In the genomic region with DNA sequence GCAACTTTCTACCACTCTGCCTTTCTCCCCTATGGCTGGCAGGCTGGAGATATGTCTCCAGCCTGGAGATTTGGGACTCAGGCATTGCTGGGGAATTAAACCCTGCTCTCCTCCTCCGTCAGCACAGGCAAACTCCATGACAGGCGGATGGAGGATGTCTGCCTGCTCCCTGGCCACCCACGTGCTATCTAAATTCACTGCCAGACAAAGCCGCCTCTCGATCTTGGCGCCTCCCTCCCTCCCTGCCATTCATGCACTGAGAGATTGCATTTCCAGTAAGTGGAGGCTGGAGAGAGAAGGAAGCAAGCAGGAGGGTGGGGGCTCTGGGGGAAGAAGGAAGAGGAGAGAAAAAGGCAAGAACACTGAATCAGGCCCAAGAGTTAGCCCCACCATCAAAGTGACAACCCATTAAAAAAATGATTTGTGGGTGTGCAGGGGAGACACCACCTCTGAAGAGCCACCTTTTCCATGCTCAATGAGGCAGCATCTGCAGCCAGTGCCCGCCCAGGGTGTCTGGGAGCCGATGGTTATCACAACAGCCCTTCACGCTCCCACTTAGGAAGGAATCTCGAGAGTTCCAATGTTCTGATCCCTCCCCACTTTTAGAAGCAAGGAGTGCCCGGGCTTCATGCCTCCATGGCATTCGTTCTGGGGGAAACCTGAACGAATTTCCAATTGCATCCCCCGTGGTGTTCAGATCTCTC, we compare ENCODE assay signal across 13 cellular contexts.
DNase-seq lines count a peak whose midpoint lies in the region; ATAC-seq, FAIRE-seq and TF ChIP-seq lines count a peak whose summit lies in the region.
"Had no signal": no experiment of that assay in that cellular context is flagged by ENCODE, and none has a peak within 500 bp of the region (broad histone marks: within the 10 kb centered on the region; RNA-seq: fewer than 3 reads in every experiment).

No MANE protein-coding gene starts in this region.

- no peaks in the 10 kb centered on the region for H3K79me2 ChIP-seq in MM.1S (ENCODE audit: low read length)

- no peak overlapping the region for H2BK15ac ChIP-seq in neuronal stem cell (ENCODE audit: low read length)

- H3K4me2 ChIP-seq in neuronal stem cell (ENCODE audit: insufficient read depth, low read length, poor library complexity, severe bottlenecking) (no peak overlapping the region), MM.1S (ENCODE audit: low read depth, low read length) (no peak overlapping the region)

- no peak overlapping the region for H3K18ac ChIP-seq in neuronal stem cell (ENCODE audit: low read length)

- DNase-seq in DMS79 (lab: John Stamatoyannopoulos, UW) (peak; percentile 98), NCI-H345 (lab: John Stamatoyannopoulos, UW) (peak; percentile 70), frontal cortex (ENCODE audit: low spot score in 2 of 2) (peak; percentile 21 to 56), neuronal stem cell (ENCODE audit: low spot score) (peak; percentile 11), OCI-M2 (lab: John Stamatoyannopoulos, UW; ENCODE audit: unreplicated experiment) (no peak), foreskin fibroblast (no peak), MM.1S (no peak)
- DNase-seq: CD4-positive, alpha-beta memory T cell; NCI-H774; right lobe of liver had no signal

- H3K23ac ChIP-seq in neuronal stem cell (ENCODE audit: low read depth, low read length, poor library complexity): no peak overlapping the region

- H4K20me1 ChIP-seq in MM.1S (ENCODE audit: insufficient read depth, low read length): no peaks in the 10 kb centered on the region

- H3K36me3 ChIP-seq in neuronal stem cell (replicated peaks in 1 of 2; ENCODE audit: control insufficient read depth in 2 of 2, insufficient read depth in 2 of 2, low read length in 2 of 2) (no peaks in the 10 kb centered on the region), MM.1S (replicated peaks; ENCODE audit: insufficient read depth, low read length) (no peaks in the 10 kb centered on the region)
- H3K36me3 ChIP-seq: right lobe of liver had no signal

- H3K4ac ChIP-seq in neuronal stem cell (ENCODE audit: low read length): no peak overlapping the region

- H2AFZ ChIP-seq in neuronal stem cell (ENCODE audit: low read length): peak overlapping the region; percentile 80
- H2AFZ ChIP-seq in MM.1S (ENCODE audit: low read length): no peak overlapping the region

- no peak overlapping the region for H3K27ac ChIP-seq in neuronal stem cell (replicated peaks; ENCODE audit: low read length)
- no peak overlapping the region for H3K27ac ChIP-seq in MM.1S (ENCODE audit: low read length)
- H3K27ac ChIP-seq: right lobe of liver had no signal

- no peaks in the 10 kb centered on the region for H3K79me1 ChIP-seq in neuronal stem cell (ENCODE audit: low read depth, low read length)

- no peaks in the 10 kb centered on the region for H3K9me3 ChIP-seq in neuronal stem cell (replicated peaks in 1 of 2; ENCODE audit: control insufficient read depth in 2 of 2, insufficient read depth in 1 of 2, low read depth in 1 of 2, low read length in 2 of 2)
- H3K9me3 ChIP-seq in MM.1S (replicated peaks; ENCODE audit: insufficient read depth, low read length): no peaks in the 10 kb centered on the region
- H3K9me3 ChIP-seq: right lobe of liver had no signal

- no peaks in the 10 kb centered on the region for H3K9me2 ChIP-seq in MM.1S (replicated peaks; ENCODE audit: insufficient read depth, low read length)

- TF ChIP-seq CTCF in foreskin fibroblast (IDR thresholded peaks at IDR 0.05; ENCODE audit: low read depth, low read length): no peak
- TF ChIP-seq CTCF in MM.1S (IDR thresholded peaks at IDR 0.05; ENCODE audit: low read length): no peak

- H3K27me3 ChIP-seq in neuronal stem cell (ENCODE audit: control insufficient read depth in 3 of 3, insufficient read depth in 3 of 3, low read depth in 1 of 3, low read length in 3 of 3) (no peaks in the 10 kb centered on the region), MM.1S (replicated peaks; ENCODE audit: insufficient read depth, low read length) (no peaks in the 10 kb centered on the region)
- H3K27me3 ChIP-seq: right lobe of liver had no signal

- FAIRE-seq in frontal cortex (lab: Jason Lieb, UNC): no peak
- FAIRE-seq: astrocyte had no signal

- WGBS in neuronal stem cell (ENCODE audit: extremely low coverage in 2 of 2, insufficient read length in 2 of 2, insufficient replicate concordance in 1 of 2), 2 donors: no CpG with 5 or more reads among the region's 14 CpGs

- H3K14ac ChIP-seq in neuronal stem cell (ENCODE audit: low read length): no peak overlapping the region

- H3F3A ChIP-seq in MM.1S (ENCODE audit: insufficient read depth, low read length): no peaks in the 10 kb centered on the region

- H4K91ac ChIP-seq in neuronal stem cell (ENCODE audit: low read depth, low read length, poor library complexity): no peak overlapping the region

- H2BK12ac ChIP-seq in neuronal stem cell (ENCODE audit: low read length): no peak overlapping the region

- no peak overlapping the region for H4K8ac ChIP-seq in neuronal stem cell (ENCODE audit: low read depth, low read length)

- ATAC-seq in HG03521 (IDR thresholded peaks at IDR 0.05; ENCODE audit: unreplicated experiment): no peak
- ATAC-seq: activated CD4-positive, CD25-positive, alpha-beta regulatory T cell treated with anti-CD3 and anti-CD28 coated beads, Interleukin-2, amount 50 U/mL, for 24 hours had no signal

- no peak overlapping the region for H2AK5ac ChIP-seq in neuronal stem cell (ENCODE audit: low read depth, low read length)

- peaks cover 9 to 12% of the 10 kb centered on the region in 2 donors for H3K4me1 ChIP-seq in neuronal stem cell (ENCODE audit: control insufficient read depth in 2 of 2, insufficient read depth in 1 of 2, low read depth in 1 of 2, low read length in 2 of 2)
- peaks cover 7% of the 10 kb centered on the region for H3K4me1 ChIP-seq in MM.1S (ENCODE audit: low read length)

- no peak overlapping the region for H2BK120ac ChIP-seq in neuronal stem cell (ENCODE audit: low read depth, low read length)

- no peak overlapping the region for H3K4me3 ChIP-seq in neuronal stem cell (ENCODE audit: low read length in 2 of 2)
- H3K4me3 ChIP-seq in foreskin fibroblast (ENCODE audit: low read depth in 1 of 2, low read length in 2 of 2): no peak overlapping the region
- no peak overlapping the region for H3K4me3 ChIP-seq in MM.1S (ENCODE audit: low read length)
- H3K4me3 ChIP-seq: right lobe of liver had no signal

- H3K9ac ChIP-seq in neuronal stem cell (ENCODE audit: low read depth, low read length, poor library complexity) (no peak overlapping the region), MM.1S (ENCODE audit: low read length) (no peak overlapping the region)

- H2BK5ac ChIP-seq in neuronal stem cell (ENCODE audit: low read length): no peak overlapping the region

Comparison
In these comparisons a context has a peak if more than half of its experiments do, and no peak if none do; other contexts are left out.
1. DNase-seq: peak in DMS79 (single experiment), NCI-H345 (single experiment), frontal cortex (2 of 2) and neuronal stem cell (single experiment); none in OCI-M2 (single experiment), foreskin fibroblast (0 of 2) and MM.1S (single experiment).